7 cellular contexts compared by ENCODE assay signal in the genomic region with DNA sequence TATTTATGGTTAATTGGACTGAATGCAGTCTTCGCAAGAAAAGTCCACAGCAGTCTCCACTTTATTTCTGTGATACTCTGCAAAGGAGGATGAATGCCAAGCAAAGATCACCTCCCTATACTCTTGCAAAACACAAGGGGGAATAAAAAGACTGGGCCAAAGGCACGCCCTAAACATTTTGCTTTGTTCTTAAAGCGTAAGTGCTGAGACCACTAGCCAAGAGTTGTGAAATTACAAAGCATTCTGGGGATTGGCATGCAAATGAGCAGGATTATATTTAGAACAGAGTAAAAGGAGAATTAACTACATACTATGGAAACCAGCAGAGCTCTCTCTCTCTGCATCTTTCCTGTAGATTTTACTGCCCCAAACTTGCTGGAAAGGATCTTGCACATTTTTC. TPM values are rescaled to one million over a fixed set of nuclear protein-coding genes. Genes with fewer than 3 reads are reported as not detected.
DNase-seq lines count a peak whose midpoint lies in the region; ATAC-seq and TF ChIP-seq lines count a peak whose summit lies in the region.

No MANE protein-coding gene starts in this region.

- H3K9ac ChIP-seq in fibroblast of lung (ENCODE audit: insufficient read depth, low read length) (no peak overlapping the region), subcutaneous abdominal adipose tissue (ENCODE audit: low read length in 5 of 5) (peak overlapping the region in 1 of 5 donors; percentile 3)

- peak overlapping the region; percentile 63 for H3K4me2 ChIP-seq in fibroblast of lung (ENCODE audit: extremely low read depth, insufficient read depth, low read length)

- peaks cover 28% of the 10 kb centered on the region for H3K79me2 ChIP-seq in fibroblast of lung (ENCODE audit: control insufficient read depth, insufficient read depth, low read length)

- H3K27ac ChIP-seq in fibroblast of lung (ENCODE audit: insufficient read depth, low read length) = peak overlapping the region; percentile 77
- peak overlapping the region; percentile 71 for H3K27ac ChIP-seq in subcutaneous abdominal adipose tissue (ENCODE audit: low read depth, low read length)
- no peak overlapping the region for H3K27ac ChIP-seq in brain microvascular endothelial cell

- H3K4me1 ChIP-seq in fibroblast of lung (ENCODE audit: control insufficient read depth, extremely low read depth, insufficient read depth, low read length) (peaks cover 3% of the 10 kb centered on the region), subcutaneous abdominal adipose tissue (ENCODE audit: control insufficient read depth in 5 of 5, insufficient read depth in 5 of 5, low read length in 5 of 5) (peaks cover 1 to 45% (median 35%) of the 10 kb centered on the region in 5 donors)

- no peaks in the 10 kb centered on the region for H3K27me3 ChIP-seq in fibroblast of lung (ENCODE audit: control insufficient read depth, insufficient read depth, low read length)
- H3K27me3 ChIP-seq in subcutaneous abdominal adipose tissue (ENCODE audit: control insufficient read depth in 5 of 5, insufficient read depth in 4 of 5, low read length in 5 of 5) = peaks cover 4 to 19% (median 13%) of the 10 kb centered on the region in 5 donors
- peaks cover 3% of the 10 kb centered on the region for H3K27me3 ChIP-seq in brain microvascular endothelial cell (replicated peaks)

- H3K9me3 ChIP-seq in fibroblast of lung (ENCODE audit: control insufficient read depth, insufficient read depth, low read depth, low read length) (no peaks in the 10 kb centered on the region), subcutaneous abdominal adipose tissue (ENCODE audit: control insufficient read depth in 5 of 5, low read length in 5 of 5) (peaks cover 0 to under 1% (median 0%) of the 10 kb centered on the region in 5 donors)

- H3K36me3 ChIP-seq in fibroblast of lung (ENCODE audit: control insufficient read depth, insufficient read depth, low read length) = no peaks in the 10 kb centered on the region
- H3K36me3 ChIP-seq in subcutaneous abdominal adipose tissue (ENCODE audit: control insufficient read depth in 5 of 5, insufficient read depth in 5 of 5, low read length in 5 of 5) = no peaks in the 10 kb centered on the region
- no peaks in the 10 kb centered on the region for H3K36me3 ChIP-seq in brain microvascular endothelial cell (replicated peaks)

- H3K4me3 ChIP-seq in fibroblast of lung (replicated peaks in 1 of 4; ENCODE audit: control extremely low read depth in 1 of 4, insufficient read depth in 1 of 4, low read depth in 3 of 4, low read length in 4 of 4) (peak overlapping the region in 2 of 4 experiments; percentile 7 to 85), subcutaneous abdominal adipose tissue (ENCODE audit: low read depth in 1 of 5, low read length in 5 of 5) (peak overlapping the region in 3 of 5 donors; percentile 29 to 77 (median 45)), brain microvascular endothelial cell (ENCODE audit: low read depth, low read length) (no peak overlapping the region)

- peak; percentile 23 for DNase-seq in NAMALWA (ENCODE audit: low spot score)
- peak; percentile 90 to 93 for DNase-seq in fibroblast of lung (ENCODE audit: low read depth in 2 of 2)
- no peak for DNase-seq in HUDEP-2 (lab: John Stamatoyannopoulos, UW; ENCODE audit: unreplicated experiment in 76 of 76)
- DNase-seq in globus pallidus (ENCODE audit: low spot score) = no peak
- no peak for DNase-seq in brain microvascular endothelial cell

- H2AFZ ChIP-seq in fibroblast of lung (ENCODE audit: low read length) = no peak overlapping the region

- in situ Hi-C loops in brain microvascular endothelial cell (cut with HindIII; ENCODE audit: low pct_ligation_motif_present, low sequenced_read_pairs) = loop anchor here (25.0 kb wide), 1 partner anchor 107 kb away; no protein-coding TSS in a partner anchor

- no peak for TF ChIP-seq CTCF in fibroblast of lung (conservative IDR thresholded peaks at IDR 0.05 in 1 of 2, IDR thresholded peaks at IDR 0.05 in 1 of 2; ENCODE audit: low read depth in 1 of 2, low read length in 2 of 2)
- TF ChIP-seq CTCF in brain microvascular endothelial cell (IDR thresholded peaks at IDR 0.05; ENCODE audit: low read depth, low read length, missing control alignments) = no peak

- peak; percentile 43 for ATAC-seq in GM18873 (IDR thresholded peaks at IDR 0.05; ENCODE audit: low FRiP score, unreplicated experiment)

- H4K20me1 ChIP-seq in fibroblast of lung (ENCODE audit: control insufficient read depth, extremely low read depth, insufficient read depth, low read length) = no peaks in the 10 kb centered on the region

RNA-seq across cellular contexts. Expression of a gene that starts 54.5 kb away (rescaled TPM):
- 135 and 206 TPM in 2 replicates for total RNA-seq in fibroblast of lung
- 52.4 and 158 TPM in 2 replicates for polyA plus RNA-seq in fibroblast of lung
- 44.8 and 140 TPM in 2 replicates for polyA plus RNA-seq in fibroblast of lung (2012)
- polyA minus RNA-seq in fibroblast of lung (ENCODE audit: low replicate concordance) = 202 and 569 TPM in 2 replicates

Comparison
In these comparisons a context has a peak if more than half of its experiments do, and no peak if none do; other contexts are left out.
1. DNase-seq: peak in NAMALWA (single experiment) and fibroblast of lung (2 of 2); none in HUDEP-2 (0 of 76), globus pallidus (single experiment) and brain microvascular endothelial cell (single experiment).